In the genomic region with DNA sequence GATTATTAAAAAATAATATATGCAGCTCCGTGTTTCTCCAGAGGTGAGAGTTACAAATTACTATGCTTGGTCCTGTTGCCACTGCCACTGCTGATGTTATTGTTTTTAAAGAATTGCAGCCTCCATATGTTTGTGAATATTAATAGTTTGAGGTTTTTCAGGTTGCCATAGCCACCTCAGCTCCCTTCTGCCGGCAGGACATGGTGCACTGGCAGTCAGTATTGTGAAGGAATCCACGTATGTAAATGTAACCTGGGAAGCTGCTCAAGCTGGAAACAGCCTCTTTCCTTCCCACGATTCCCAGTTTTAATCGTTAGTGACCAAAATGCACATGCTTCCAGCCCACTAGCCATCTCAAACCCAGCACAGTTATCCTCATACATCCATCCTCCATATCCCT, we compare ENCODE assay signal across 26 cellular contexts.
"Had no signal": no experiment of that assay in that cellular context is flagged by ENCODE, and none has a peak within 500 bp of the region (broad histone marks: within the 10 kb centered on the region; RNA-seq: fewer than 3 reads in every experiment).

No MANE protein-coding gene starts in this region.

- H3K4me3 Mint-ChIP-seq: endodermal cell; mesothelial cell of epicardium; naive B cell; natural killer cell treated with Interleukin-12 subunit alpha and Interleukin-12 subunit beta and Interleukin-15 and Interleukin-18, amount 100 ng/mL, for 72 hours; stimulated activated effector memory CD8-positive, alpha-beta T cell treated with anti-CD3 and anti-CD28 coated beads, Interleukin-12 subunit alpha, Interleukin-12 subunit beta, amount 100 ng/mL, for 72 hours; type B pancreatic cell had no signal

- H3K79me2 ChIP-seq: hepatocyte had no signal

- H3K9me3 Mint-ChIP-seq: endodermal cell, type B pancreatic cell had no signal

- H3K4me2 ChIP-seq: hepatocyte had no signal

- H3K27ac ChIP-seq: epithelial cell of prostate, esophagus muscularis mucosa, foreskin keratinocyte, gastroesophageal sphincter, heart left ventricle, hepatocyte, left lung, prostate gland, sigmoid colon, stomach, testis, tibial artery had no signal

- H3K4me1 ChIP-seq: esophagus muscularis mucosa, foreskin keratinocyte, gastroesophageal sphincter, heart left ventricle, left lung, prostate gland, sigmoid colon, stomach, testis, tibial artery had no signal

- H3K4me1 Mint-ChIP-seq: mesothelial cell of epicardium; naive B cell; stimulated activated effector memory CD8-positive, alpha-beta T cell treated with anti-CD3 and anti-CD28 coated beads, Interleukin-12 subunit alpha, Interleukin-12 subunit beta, amount 100 ng/mL, for 72 hours had no signal

- H2AFZ ChIP-seq: hepatocyte had no signal

- H3K27ac Mint-ChIP-seq: endodermal cell; mesothelial cell of epicardium; natural killer cell treated with Interleukin-12 subunit alpha and Interleukin-12 subunit beta and Interleukin-15 and Interleukin-18, amount 100 ng/mL, for 72 hours; stimulated activated effector memory CD8-positive, alpha-beta T cell treated with anti-CD3 and anti-CD28 coated beads, Interleukin-12 subunit alpha, Interleukin-12 subunit beta, amount 100 ng/mL, for 72 hours; type B pancreatic cell had no signal

- H3K27me3 Mint-ChIP-seq: natural killer cell treated with Interleukin-12 subunit alpha and Interleukin-12 subunit beta and Interleukin-15 and Interleukin-18, amount 100 ng/mL, for 72 hours had no signal

- H3K4me3 ChIP-seq: esophagus muscularis mucosa, gastroesophageal sphincter, heart left ventricle, hepatocyte, left lung, mucosa of descending colon, prostate gland, sigmoid colon, stomach, testis, tibial artery had no signal

- DNase-seq: effector CD8-positive, alpha-beta T cell; endodermal cell; foreskin keratinocyte; heart left ventricle; left cardiac atrium; left lung; mesenchymal stem cell; mucosa of descending colon; naive B cell; right cardiac atrium; sigmoid colon; stimulated activated CD4-positive, alpha-beta T cell treated with anti-CD3 and anti-CD28 coated beads, Interleukin-2, amount 100 ng/mL, for 24 hours; stimulated activated CD4-positive, alpha-beta T cell treated with anti-CD3 and anti-CD28 coated beads, Interleukin-4, amount 100 ng/mL, for 24 hours; stimulated activated naive CD4-positive, alpha-beta T cell treated with Interleukin-2 at 50 U/mL for 16 hours; stomach; testis; tibial artery had no signal

- ATAC-seq: foreskin keratinocyte; gastroesophageal sphincter; heart left ventricle; left cardiac atrium; left lung; mucosa of descending colon; natural killer cell treated with Interleukin-12 subunit alpha and Interleukin-12 subunit beta and Interleukin-15 and Interleukin-18, amount 100 ng/mL, for 72 hours; right cardiac atrium; stimulated activated effector memory CD8-positive, alpha-beta T cell treated with anti-CD3 and anti-CD28 coated beads, Interleukin-12 subunit alpha, Interleukin-12 subunit beta, amount 100 ng/mL, for 72 hours had no signal

- H3K36me3 ChIP-seq: esophagus muscularis mucosa, gastroesophageal sphincter, heart left ventricle, left lung, prostate gland, sigmoid colon, stomach, tibial artery had no signal

- H3K27me3 ChIP-seq: esophagus muscularis mucosa, foreskin keratinocyte, gastroesophageal sphincter, heart left ventricle, hepatocyte, left lung, sigmoid colon, stomach, testis, tibial artery had no signal

- H3K9me3 ChIP-seq: esophagus muscularis mucosa, gastroesophageal sphincter, heart left ventricle, prostate gland, sigmoid colon, stomach, testis, tibial artery had no signal

- H3K36me3 Mint-ChIP-seq: mesothelial cell of epicardium; naive B cell; natural killer cell treated with Interleukin-12 subunit alpha and Interleukin-12 subunit beta and Interleukin-15 and Interleukin-18, amount 100 ng/mL, for 72 hours; stimulated activated effector memory CD8-positive, alpha-beta T cell treated with anti-CD3 and anti-CD28 coated beads, Interleukin-12 subunit alpha, Interleukin-12 subunit beta, amount 100 ng/mL, for 72 hours; type B pancreatic cell had no signal
